In genomic region chr3:129628169-129628522, GRCh38 we compare ENCODE assay signal across 8 cellular contexts. TPM values are rescaled to one million over a fixed set of nuclear protein-coding genes. Genes with fewer than 3 reads are reported as not detected.
DNase-seq lines count a peak whose midpoint lies in the region; ATAC-seq and TF ChIP-seq lines count a peak whose summit lies in the region.

No MANE protein-coding gene starts in this region.

- H2AK9ac ChIP-seq in IMR-90 (replicated peaks; ENCODE audit: low read depth, low read length, poor library complexity), result no peak overlapping the region

- H3K56ac ChIP-seq in IMR-90 (ENCODE audit: extremely low read depth, insufficient read depth, low read length), result no peak overlapping the region

- no peak overlapping the region for H4K5ac ChIP-seq in IMR-90 (ENCODE audit: low read depth, low read length)

- no peak overlapping the region for H3K14ac ChIP-seq in IMR-90 (replicated peaks; ENCODE audit: low read depth, low read length)

- intact Hi-C loops in IMR-90 (cut with micrococcal nuclease), result loop anchor here (1.0 to 10.0 kb wide), 3 partner anchors 201 to 377 kb away; no protein-coding TSS in a partner anchor
- intact Hi-C loops in adrenal gland (cut with DNase I), result loop anchor here in 1 of 2 donors (5.0 kb wide), 1 partner anchor 304 kb away; no protein-coding TSS in a partner anchor

- peaks cover 15% of the 10 kb centered on the region for H3K4me1 Mint-ChIP-seq in stimulated activated memory B cell treated with anti-CD40 and anti-IgM and Interleukin-4, amounts not matched to agents 10 μg/mL and 1 μg/mL and 100 μg/mL, for 72 hours

- H2AK5ac ChIP-seq in IMR-90 (ENCODE audit: low read depth, low read length), result no peak overlapping the region

- H2BK5ac ChIP-seq in IMR-90 (ENCODE audit: low read depth, low read length, poor library complexity, severe bottlenecking), result no peak overlapping the region

- H2AFZ ChIP-seq in IMR-90 (replicated peaks; ENCODE audit: low read length, poor library complexity), result peak overlapping the region; percentile 54

- peak overlapping the region; percentile 2; the same call in 1 of the 2 replicates for H3K4ac ChIP-seq in IMR-90 (ENCODE audit: low read depth, low read length)

- CTCF ChIA-PET in IMR-90 (lab: Yijun Ruan, JAX), result interaction anchor here (1.2 kb wide), 1 partner anchor 201 kb away, joined by 4 read pairs; no protein-coding TSS in a partner anchor

- POLR2A ChIA-PET in IMR-90 (lab: Charles Lee; ENCODE audit: unreplicated experiment), result interaction anchor here (0.7 kb wide), 1 partner anchor 467 kb away, joined by 4 read pairs; no protein-coding TSS in a partner anchor

- no peaks in the 10 kb centered on the region for H3K27me3 ChIP-seq in IMR-90 (ENCODE audit: control insufficient read depth, insufficient read depth, low read length)
- no peaks in the 10 kb centered on the region for H3K27me3 ChIP-seq in adrenal gland

- no peaks in the 10 kb centered on the region for H4K20me1 ChIP-seq in IMR-90 (ENCODE audit: insufficient read depth, low read length)

- TF ChIP-seq POLR2A in IMR-90 (IDR thresholded peaks at IDR 0.05; ENCODE audit: low read depth, low read length) (no peak), adrenal gland (IDR thresholded peaks at IDR 0.05) (no peak)

- H3K36me3 Mint-ChIP-seq in stimulated activated memory B cell treated with anti-CD40 and anti-IgM and Interleukin-4, amounts not matched to agents 10 μg/mL and 1 μg/mL and 100 μg/mL, for 72 hours, result no peaks in the 10 kb centered on the region

- no peak overlapping the region for H2BK15ac ChIP-seq in IMR-90 (ENCODE audit: low read depth, low read length)

- H4K91ac ChIP-seq in IMR-90 (ENCODE audit: insufficient read depth, low read depth, low read length), result no peak overlapping the region

- no peak overlapping the region for H2BK120ac ChIP-seq in IMR-90 (ENCODE audit: low read depth, low read length)

- H3K9me1 ChIP-seq in IMR-90 (ENCODE audit: insufficient read depth, low read length), result peaks cover 11% of the 10 kb centered on the region

- H3K9me3 ChIP-seq in IMR-90 (ENCODE audit: control insufficient read depth, insufficient read depth, low read length) (no peaks in the 10 kb centered on the region), adrenal gland (replicated peaks in 1 of 3) (no peaks in the 10 kb centered on the region), iPS-18c (ENCODE audit: control insufficient read depth, insufficient read depth, low read length) (no peaks in the 10 kb centered on the region)

- no peaks in the 10 kb centered on the region for H3K27me3 Mint-ChIP-seq in stimulated activated memory B cell treated with anti-CD40 and anti-IgM and Interleukin-4, amounts not matched to agents 10 μg/mL and 1 μg/mL and 100 μg/mL, for 72 hours

- no peak overlapping the region for H3K4me3 ChIP-seq in IMR-90 (ENCODE audit: insufficient read depth, low read depth, low read length)
- H3K4me3 ChIP-seq in adrenal gland, result no peak overlapping the region
- H3K4me3 ChIP-seq in iPS-18c (ENCODE audit: insufficient read depth, low read depth, low read length), result peak overlapping the region; percentile 75

- 10% methylated on average over 2 of the region's 9 CpGs; no CpG with 5 or more reads in 1 of the 2 experiments for WGBS in IMR-90 (ENCODE audit: extremely low coverage in 2 of 2, insufficient read length in 1 of 2), 2 experiments
- WGBS in adrenal gland, 4 donors, result 17 to 27% (median 19%) methylated on average over 9 of the region's 9 CpGs

- H3K23ac ChIP-seq in IMR-90 (ENCODE audit: low read depth, low read length), result peak overlapping the region; percentile 58; the same call in 1 of the 2 replicates

- no peak for TF ChIP-seq RAD21 in IMR-90 (IDR thresholded peaks at IDR 0.05; ENCODE audit: low read length)

- H3K79me1 ChIP-seq in IMR-90 (ENCODE audit: low read depth in 1 of 2, low read length in 2 of 2), result peaks cover 0 to 8% of the 10 kb centered on the region in 2 experiments; a peak in 1 of 4 replicates

- peak overlapping the region in 1 of 2 experiments; percentile 17; a peak in 1 of 4 replicates for H4K8ac ChIP-seq in IMR-90 (ENCODE audit: low read depth in 2 of 2, low read length in 2 of 2)

- in situ Hi-C loops in IMR-90 (cut with MboI; ENCODE audit: low sequenced_read_pairs), result loop anchor here (25.0 kb wide), 1 partner anchor 459 kb away; the partner anchor contains the start of gene ALG1L2

- H3K4me1 ChIP-seq in IMR-90 (ENCODE audit: control insufficient read depth, insufficient read depth, low read length) (peaks cover 20% of the 10 kb centered on the region), adrenal gland (replicated peaks in 1 of 2) (peaks cover 24 to 36% of the 10 kb centered on the region in 2 donors)

- H3K9ac ChIP-seq in IMR-90 (ENCODE audit: low read depth, low read length), result no peak overlapping the region

- peak overlapping the region; percentile 84 for H3K27ac Mint-ChIP-seq in stimulated activated memory B cell treated with anti-CD40 and anti-IgM and Interleukin-4, amounts not matched to agents 10 μg/mL and 1 μg/mL and 100 μg/mL, for 72 hours

- dilution Hi-C loops in IMR-90 (cut with HindIII; ENCODE audit: low sequenced_read_pairs, unreplicated experiment), result no loop called here

- no peak overlapping the region; the same call in 1 of the 2 replicates for H3K4me2 ChIP-seq in IMR-90 (ENCODE audit: low read depth, low read length)

- no peak for TF ChIP-seq CTCF in IMR-90 (conservative IDR thresholded peaks at IDR 0.05; ENCODE audit: low read depth, low read length)
- TF ChIP-seq CTCF in adrenal gland (IDR thresholded peaks at IDR 0.05), result no peak

- no peaks in the 10 kb centered on the region for H3K9me3 Mint-ChIP-seq in stimulated activated memory B cell treated with anti-CD40 and anti-IgM and Interleukin-4, amounts not matched to agents 10 μg/mL and 1 μg/mL and 100 μg/mL, for 72 hours

- H2BK20ac ChIP-seq in IMR-90 (ENCODE audit: low read depth, low read length), result no peak overlapping the region

- H3K36me3 ChIP-seq in IMR-90 (ENCODE audit: control insufficient read depth, insufficient read depth, low read length) (no peaks in the 10 kb centered on the region), adrenal gland (replicated peaks in 1 of 2) (no peaks in the 10 kb centered on the region)

- H3K4me3 Mint-ChIP-seq in stimulated activated memory B cell treated with anti-CD40 and anti-IgM and Interleukin-4, amounts not matched to agents 10 μg/mL and 1 μg/mL and 100 μg/mL, for 72 hours, result peak overlapping the region; percentile 80

- H3K27ac ChIP-seq in IMR-90 (ENCODE audit: insufficient read depth, low read length) (no peak overlapping the region; the same call in 1 of the 2 replicates), adrenal gland (peak overlapping the region in 4 of 5 donors; percentile 86 to 92 (median 90))

- DNase-seq in IMR-90 (no peak), adrenal gland (no peak), HK-2 (ENCODE audit: unreplicated experiment) (no peak), NOMO-1 treated with dmso at 0.1 percent for 144 hours (lab: John Stamatoyannopoulos, UW; ENCODE audit: unreplicated experiment) (no peak), cerebellar nuclear complex (lab: John Stamatoyannopoulos, UW) (no peak), AG08396 (ENCODE audit: low spot score) (no peak)

- ATAC-seq in IMR-90 (ENCODE audit: low read depth), result no peak
- ATAC-seq in stimulated activated memory B cell treated with anti-CD40 and anti-IgM and Interleukin-4, amounts not matched to agents 10 μg/mL and 1 μg/mL and 100 μg/mL, for 72 hours, result no peak

- BruUV-seq in IMR-90 (replicated peaks; lab: Mats Ljungman, UMichigan), result no TSS peak

- H3K18ac ChIP-seq in IMR-90 (ENCODE audit: low read depth, low read length), result no peak overlapping the region

TF ChIP-seq in IMR-90, 13 proteins besides CTCF, POLR2A, EP300 and RAD21:
- no peak for TF ChIP-seq FOS (IDR thresholded peaks at IDR 0.05; ENCODE audit: low read depth, low read length)
- peak; percentile 94 for TF ChIP-seq CEBPB (IDR thresholded peaks at IDR 0.05; ENCODE audit: low read depth, low read length)
- no peak for TF ChIP-seq CHD1 (IDR thresholded peaks at IDR 0.05; ENCODE audit: low read depth, low read length)
- TF ChIP-seq MXI1 (IDR thresholded peaks at IDR 0.05; ENCODE audit: borderline replicate concordance, low read depth, low read length), result no peak
- no peak for TF ChIP-seq RFX5 (IDR thresholded peaks at IDR 0.05; ENCODE audit: low read depth, low read length)

RNA-seq across cellular contexts. Expression of gene PLXND1, which starts 21.7 kb away (rescaled TPM):
- total RNA-seq in IMR-90 (2012; rRNA removed), result 19.2 and 22.5 TPM in 2 replicates
- polyA plus RNA-seq in IMR-90 (2012; rRNA removed), result 64.5 and 67.1 TPM in 2 replicates
- 51.4 and 55.1 TPM in 2 replicates for polyA plus RNA-seq in IMR-90 (2012; cell fraction: cytosol; rRNA removed)
- 117 and 164 TPM in 2 replicates for polyA plus RNA-seq in IMR-90 (2012; cell fraction: nucleus; rRNA removed; ENCODE audit: low replicate concordance)
- total RNA-seq in adrenal gland, result 100 to 1,000 TPM; 101 to 191 (median 149) TPM
- 100 to 1,000 TPM in 2 of 3 donors, 10 to 100 TPM in 1; 41.2 to 370 (median 130) TPM for polyA plus RNA-seq in adrenal gland
